23 cellular contexts compared by ENCODE assay signal in the genomic region with DNA sequence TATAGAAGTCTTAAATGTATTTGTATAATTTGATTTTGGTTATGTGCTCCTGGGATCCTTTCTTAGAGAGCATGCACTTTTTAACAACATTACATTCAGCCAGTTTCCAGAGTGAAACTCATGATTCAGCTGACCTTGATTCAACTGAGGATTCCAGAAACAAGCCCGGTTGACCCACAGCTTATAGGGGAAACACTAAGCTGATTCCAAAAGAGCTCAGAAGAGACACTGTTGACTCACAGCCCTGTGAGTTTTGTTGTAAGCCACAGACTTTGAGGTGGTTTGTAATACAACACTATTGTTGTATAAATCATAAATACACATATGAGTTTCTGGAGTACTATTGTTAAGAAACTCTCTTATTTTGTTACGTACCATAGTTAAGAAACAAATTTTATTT.
A peak's percentile ranks its signal among the peaks of the same experiment; 100 is the strongest.
DNase-seq lines count a peak whose midpoint lies in the region; ATAC-seq and TF ChIP-seq lines count a peak whose summit lies in the region.
"Had no signal": no experiment of that assay in that cellular context is flagged by ENCODE, and none has a peak within 500 bp of the region (broad histone marks: within the 10 kb centered on the region; RNA-seq: fewer than 3 reads in every experiment).

No MANE protein-coding gene starts in this region.

- WGBS in upper lobe of left lung, 2 donors, result 89% methylated on average over 2 of the region's 2 CpGs

- peak; percentile 31 for DNase-seq in NCI-H82 (lab: John Stamatoyannopoulos, UW)
- no peak for DNase-seq in NCI-H82 treated with DMSO at 0.1 percent for 48 hours (lab: John Stamatoyannopoulos, UW; ENCODE audit: unreplicated experiment)
- DNase-seq in brain pericyte (ENCODE audit: low read depth, low spot score), result peak; percentile 10
- DNase-seq in fibroblast of the aortic adventitia (ENCODE audit: low read depth), result peak; percentile 26
- DNase-seq in stromal cell of bone marrow (ENCODE audit: low read depth), result peak; percentile 30
- DNase-seq in upper lobe of left lung, result no peak
- no peak for DNase-seq in activated CD4-positive, alpha-beta T cell treated with anti-CD3 and anti-CD28 coated beads, Interleukin-2, amount 10 ng/mL, durations not matched to agents 24 days and 14 days
- DNase-seq in MG63, result no peak
- DNase-seq: activated CD4-positive, alpha-beta memory T cell treated with anti-CD3 and anti-CD28 coated beads for 36 hours; CD8-positive, alpha-beta T cell; DMS53; heart left ventricle; NCI-H1436; SHP77 treated with DMSO at 0.1 percent for 48 hours had no signal

- H3K9me3 ChIP-seq in upper lobe of left lung, result no peaks in the 10 kb centered on the region
- H3K9me3 ChIP-seq in MG63, result no peaks in the 10 kb centered on the region

- intact Hi-C loops in activated CD4-positive, alpha-beta T cell treated with anti-CD3 and anti-CD28 coated beads, Interleukin-2, amount 10 ng/mL, durations not matched to agents 24 days and 14 days (cut with micrococcal nuclease), result no loop called here

- TF ChIP-seq CTCF in fibroblast of the aortic adventitia (IDR thresholded peaks at IDR 0.05; ENCODE audit: insufficient read depth, low read length) (no peak), upper lobe of left lung (IDR thresholded peaks at IDR 0.05) (no peak)

- H3K27ac Mint-ChIP-seq in activated CD4-positive, alpha-beta T cell treated with anti-CD3 and anti-CD28 coated beads, Interleukin-2, amount 10 ng/mL, durations not matched to agents 24 days and 14 days, result no peak overlapping the region
- H3K27ac Mint-ChIP-seq: activated CD4-positive, alpha-beta memory T cell treated with anti-CD3 and anti-CD28 coated beads for 36 hours; activated naive CD8-positive, alpha-beta T cell; activated T-helper 2 cell treated with anti-CD3 and anti-CD28 coated beads, Interferon-gamma antibody, Interleukin-2, Interleukin-4, amounts not matched to agents 10 μg/mL and 5 μg/mL and 100 μg/mL, durations not matched to agents 14 hours and 24 hours and 36 hours; brain; CD8-positive, alpha-beta T cell; IgD-negative memory B cell; progenitor cell of endocrine pancreas; type B pancreatic cell had no signal

- TF ChIP-seq EP300 in upper lobe of left lung (IDR thresholded peaks at IDR 0.05), result no peak

- no peak overlapping the region for H3K4me3 Mint-ChIP-seq in activated CD4-positive, alpha-beta T cell treated with anti-CD3 and anti-CD28 coated beads, Interleukin-2, amount 10 ng/mL, durations not matched to agents 24 days and 14 days
- H3K4me3 Mint-ChIP-seq: activated CD4-positive, alpha-beta memory T cell treated with anti-CD3 and anti-CD28 coated beads for 36 hours; activated naive CD8-positive, alpha-beta T cell; brain; CD8-positive, alpha-beta T cell; IgD-negative memory B cell; type B pancreatic cell had no signal

- H3K27ac ChIP-seq in upper lobe of left lung, result no peak overlapping the region
- H3K27ac ChIP-seq: 22Rv1, coronary artery, heart left ventricle had no signal

- no peaks in the 10 kb centered on the region for H3K4me1 ChIP-seq in upper lobe of left lung
- H3K4me1 ChIP-seq: heart left ventricle had no signal

- H3K4me1 Mint-ChIP-seq in activated CD4-positive, alpha-beta T cell treated with anti-CD3 and anti-CD28 coated beads, Interleukin-2, amount 10 ng/mL, durations not matched to agents 24 days and 14 days, result no peaks in the 10 kb centered on the region
- H3K4me1 Mint-ChIP-seq: brain, IgD-negative memory B cell had no signal

- no peak for TF ChIP-seq POLR2A in upper lobe of left lung (IDR thresholded peaks at IDR 0.05)

- no peaks in the 10 kb centered on the region for H3K27me3 ChIP-seq in upper lobe of left lung
- no peaks in the 10 kb centered on the region for H3K27me3 ChIP-seq in MG63
- H3K27me3 ChIP-seq: heart left ventricle had no signal

- peaks cover 4% of the 10 kb centered on the region for H3K9me3 Mint-ChIP-seq in activated CD4-positive, alpha-beta T cell treated with anti-CD3 and anti-CD28 coated beads, Interleukin-2, amount 10 ng/mL, durations not matched to agents 24 days and 14 days
- H3K9me3 Mint-ChIP-seq: brain; CD8-positive, alpha-beta T cell had no signal

- H3K4me3 ChIP-seq in fibroblast of the aortic adventitia (ENCODE audit: low read depth, low read length), result no peak overlapping the region
- H3K4me3 ChIP-seq in upper lobe of left lung, result no peak overlapping the region
- H3K4me3 ChIP-seq in MG63, result no peak overlapping the region
- H3K4me3 ChIP-seq: coronary artery, heart left ventricle had no signal

- no peaks in the 10 kb centered on the region for H3K27me3 Mint-ChIP-seq in activated CD4-positive, alpha-beta T cell treated with anti-CD3 and anti-CD28 coated beads, Interleukin-2, amount 10 ng/mL, durations not matched to agents 24 days and 14 days
- H3K27me3 Mint-ChIP-seq: activated CD4-positive, alpha-beta memory T cell treated with anti-CD3 and anti-CD28 coated beads for 36 hours; activated naive CD8-positive, alpha-beta T cell; brain; IgD-negative memory B cell; progenitor cell of endocrine pancreas; type B pancreatic cell had no signal

- H3K36me3 Mint-ChIP-seq in activated CD4-positive, alpha-beta T cell treated with anti-CD3 and anti-CD28 coated beads, Interleukin-2, amount 10 ng/mL, durations not matched to agents 24 days and 14 days (ENCODE audit: low read depth), result no peaks in the 10 kb centered on the region
- H3K36me3 Mint-ChIP-seq: activated CD4-positive, alpha-beta memory T cell treated with anti-CD3 and anti-CD28 coated beads for 36 hours; activated naive CD8-positive, alpha-beta T cell; brain; CD8-positive, alpha-beta T cell; IgD-negative memory B cell; type B pancreatic cell had no signal

- no peaks in the 10 kb centered on the region for H3K36me3 ChIP-seq in upper lobe of left lung
- no peaks in the 10 kb centered on the region for H3K36me3 ChIP-seq in MG63
- H3K36me3 ChIP-seq: heart left ventricle had no signal

- no peak for ATAC-seq in upper lobe of left lung (ENCODE audit: low FRiP score in 2 of 2)
- ATAC-seq: CD8-positive, alpha-beta T cell; heart left ventricle; Panc1 had no signal

Comparison
In these comparisons a context has a peak if more than half of its experiments do, and no peak if none do; other contexts are left out.
1. DNase-seq: peak in NCI-H82 (single experiment), brain pericyte (single experiment), fibroblast of the aortic adventitia (single experiment) and stromal cell of bone marrow (single experiment); none in NCI-H82 treated with DMSO at 0.1 percent for 48 hours (single experiment), upper lobe of left lung (0 of 2), activated CD4-positive, alpha-beta T cell treated with anti-CD3 and anti-CD28 coated beads, Interleukin-2, amount 10 ng/mL, durations not matched to agents 24 days and 14 days (single experiment) and MG63 (single experiment).